ENCODE assay signal across 12 cellular contexts in genomic region chr2:138712212-138712979, GRCh38.
DNase-seq lines count a peak whose midpoint lies in the region; ATAC-seq and TF ChIP-seq lines count a peak whose summit lies in the region.
"Had no signal": no experiment of that assay in that cellular context is flagged by ENCODE, and none has a peak within 500 bp of the region (broad histone marks: within the 10 kb centered on the region; RNA-seq: fewer than 3 reads in every experiment).

No MANE protein-coding gene starts in this region.

- H3K79me2 ChIP-seq in smooth muscle cell (ENCODE audit: low read depth): no peaks in the 10 kb centered on the region

- no peaks in the 10 kb centered on the region for H3K36me3 Mint-ChIP-seq in naive thymus-derived CD8-positive, alpha-beta T cell

- H3K27ac Mint-ChIP-seq in naive thymus-derived CD8-positive, alpha-beta T cell: no peak overlapping the region
- H3K27ac Mint-ChIP-seq: B cell had no signal

- peaks cover 12% of the 10 kb centered on the region for H3F3A ChIP-seq in smooth muscle cell (ENCODE audit: low read depth)

- H3K4me1 ChIP-seq in smooth muscle cell (ENCODE audit: low read depth) (peaks cover 7% of the 10 kb centered on the region), left lung (no peaks in the 10 kb centered on the region)
- H3K4me1 ChIP-seq: pancreas had no signal

- H3K27ac ChIP-seq in smooth muscle cell (ENCODE audit: low read depth): no peak overlapping the region
- no peak overlapping the region for H3K27ac ChIP-seq in left lung
- H3K27ac ChIP-seq: HL-60, pancreas had no signal

- H3K4me1 Mint-ChIP-seq in naive thymus-derived CD8-positive, alpha-beta T cell: no peaks in the 10 kb centered on the region
- H3K4me1 Mint-ChIP-seq: B cell had no signal

- H3K9ac ChIP-seq in smooth muscle cell (ENCODE audit: low read depth): no peak overlapping the region

- no peak overlapping the region for H3K4me2 ChIP-seq in smooth muscle cell

- DNase-seq in ACHN: peak; percentile 55
- peak; percentile 47 for DNase-seq in RKO (ENCODE audit: low spot score)
- DNase-seq in naive thymus-derived CD8-positive, alpha-beta T cell: no peak
- DNase-seq in smooth muscle cell (lab: John Stamatoyannopoulos, UW; ENCODE audit: unreplicated experiment): no peak
- DNase-seq in left lung: no peak
- no peak for DNase-seq in T-helper 1 cell
- DNase-seq: activated T-cell treated with anti-CD3 and anti-CD28 coated beads, Interleukin-2, amount 50 U/mL, for 4 hours; pancreas had no signal

- H4K20me1 ChIP-seq in smooth muscle cell (ENCODE audit: low read depth): no peaks in the 10 kb centered on the region

- H3K27me3 Mint-ChIP-seq in naive thymus-derived CD8-positive, alpha-beta T cell: peaks cover 0 to 6% (median 0%) of the 10 kb centered on the region in 5 donors

- in situ Hi-C loops in ACHN (cut with HindIII; ENCODE audit: low pct_ligation_motif_present, low pct_unique_long_range_greater_than_20kb, low sequenced_read_pairs): no loop called here

- no peak for TF ChIP-seq CTCF in smooth muscle cell (IDR thresholded peaks at IDR 0.05; ENCODE audit: borderline replicate concordance, insufficient read depth, poor library complexity, severe bottlenecking)
- TF ChIP-seq CTCF in left lung (IDR thresholded peaks at IDR 0.05): no peak

- POLR2A ChIA-PET in naive thymus-derived CD8-positive, alpha-beta T cell (lab: Charles Lee): no interaction called here

- peaks cover 0 to 3% (median 0%) of the 10 kb centered on the region in 9 donors for H3K9me3 Mint-ChIP-seq in naive thymus-derived CD8-positive, alpha-beta T cell
- H3K9me3 Mint-ChIP-seq: activated T-cell treated with anti-CD3 and anti-CD28 coated beads, Interleukin-2, amount 50 U/mL, for 4 hours had no signal

- ATAC-seq in GM19328 (IDR thresholded peaks at IDR 0.05; ENCODE audit: unreplicated experiment) (peak; percentile 75), HG02970 (IDR thresholded peaks at IDR 0.05; ENCODE audit: low FRiP score, unreplicated experiment) (peak; percentile 94), left lung (no peak)
- no peak for ATAC-seq in naive thymus-derived CD8-positive, alpha-beta T cell
- ATAC-seq: activated T-cell treated with anti-CD3 and anti-CD28 coated beads, Interleukin-2, amount 50 U/mL, for 4 hours had no signal

- H3K4me3 Mint-ChIP-seq in naive thymus-derived CD8-positive, alpha-beta T cell: no peak overlapping the region
- H3K4me3 Mint-ChIP-seq: activated T-cell treated with anti-CD3 and anti-CD28 coated beads, Interleukin-2, amount 50 U/mL, for 4 hours; B cell had no signal

- intact Hi-C loops in left lung (cut with DNase I): no loop called here

- no peaks in the 10 kb centered on the region for H3K9me3 ChIP-seq in smooth muscle cell (replicated peaks; ENCODE audit: low read depth)
- no peaks in the 10 kb centered on the region for H3K9me3 ChIP-seq in left lung
- H3K9me3 ChIP-seq: pancreas had no signal

- no peak overlapping the region for H2AFZ ChIP-seq in smooth muscle cell (ENCODE audit: low read depth)

- WGBS in smooth muscle cell (ENCODE audit: low lambda C conversion rate): 79% methylated on average over 4 of the region's 4 CpGs

- no peak overlapping the region for H3K4me3 ChIP-seq in smooth muscle cell
- no peak overlapping the region for H3K4me3 ChIP-seq in left lung
- H3K4me3 ChIP-seq: pancreas had no signal

- no peaks in the 10 kb centered on the region for H3K36me3 ChIP-seq in smooth muscle cell (ENCODE audit: low read depth)
- no peaks in the 10 kb centered on the region for H3K36me3 ChIP-seq in left lung
- H3K36me3 ChIP-seq: pancreas had no signal

- H3K27me3 ChIP-seq in smooth muscle cell (ENCODE audit: low read depth): no peaks in the 10 kb centered on the region
- no peaks in the 10 kb centered on the region for H3K27me3 ChIP-seq in left lung
- H3K27me3 ChIP-seq: pancreas had no signal

Comparison
In these comparisons a context has a peak if more than half of its experiments do, and no peak if none do; other contexts are left out.
1. DNase-seq: peak in ACHN (single experiment) and RKO (single experiment); none in naive thymus-derived CD8-positive, alpha-beta T cell (0 of 10), smooth muscle cell (single experiment), left lung (0 of 2) and T-helper 1 cell (0 of 5).
2. ATAC-seq: peak in GM19328 (single experiment) and HG02970 (single experiment); none in naive thymus-derived CD8-positive, alpha-beta T cell (0 of 2) and left lung (single experiment).